Comparison of ENCODE assay signal across 8 cellular contexts in the genomic region with DNA sequence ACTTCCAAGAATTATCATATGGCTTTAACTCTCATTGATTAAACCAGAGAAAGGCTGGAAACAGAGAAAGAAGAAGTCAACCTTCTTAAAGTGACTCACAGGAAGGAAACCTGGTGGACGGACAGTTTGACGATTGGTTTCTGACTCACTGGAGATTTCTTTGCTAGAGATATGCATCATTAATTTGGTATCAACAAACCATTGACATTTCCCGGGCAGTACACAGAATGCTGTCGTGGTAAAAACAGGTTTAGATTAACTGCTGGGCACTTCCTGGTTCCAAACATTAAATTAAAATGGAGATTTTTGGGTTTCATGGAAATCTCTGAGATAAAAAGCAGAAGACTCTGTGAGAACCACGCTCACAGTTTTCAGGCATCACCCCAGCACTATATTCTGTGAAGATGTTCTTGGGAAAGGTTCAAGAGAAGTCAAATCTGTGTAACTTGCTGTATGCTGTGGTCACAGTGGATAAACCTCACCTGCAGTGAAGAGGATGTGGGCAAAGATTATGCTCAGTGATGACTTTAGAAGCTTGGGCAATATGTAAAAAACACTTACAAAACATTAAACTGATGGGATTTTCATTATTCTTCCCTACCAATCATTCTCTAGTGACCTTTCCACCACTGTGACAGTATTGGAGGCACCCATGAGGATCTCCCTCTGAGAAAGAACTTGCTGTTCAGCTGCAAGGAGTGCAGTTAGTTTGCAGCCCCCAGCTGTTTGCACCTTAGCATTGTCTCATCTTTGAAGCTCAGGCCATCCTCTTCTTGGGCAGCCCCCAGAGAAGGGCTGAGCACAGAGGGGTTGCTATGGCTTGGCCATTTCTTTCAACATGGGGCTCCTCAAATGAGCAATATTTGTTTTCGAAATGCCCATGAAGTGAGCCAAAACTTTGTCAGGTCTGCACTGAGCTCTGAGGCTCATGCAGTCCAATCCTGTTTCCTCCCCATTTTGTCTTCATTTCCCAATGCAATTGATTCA.
DNase-seq lines count a peak whose midpoint lies in the region; ATAC-seq lines count a peak whose summit lies in the region.

No MANE protein-coding gene starts in this region.

- H3K9me3 Mint-ChIP-seq in T-helper 2 cell treated with Interferon-gamma antibody and Interleukin-4, amounts not matched to agents 5 μg/mL and 100 μg/mL, for 36 hours, result no peaks in the 10 kb centered on the region

- H3K36me3 Mint-ChIP-seq in T-helper 2 cell treated with Interferon-gamma antibody and Interleukin-4, amounts not matched to agents 5 μg/mL and 100 μg/mL, for 36 hours (ENCODE audit: low read depth), result peaks cover 10% of the 10 kb centered on the region

- peak; percentile 50 for ATAC-seq in GM19035 (IDR thresholded peaks at IDR 0.05; ENCODE audit: unreplicated experiment)
- ATAC-seq in HG03432 (IDR thresholded peaks at IDR 0.05; ENCODE audit: unreplicated experiment), result peak; percentile 67

- H3K27me3 Mint-ChIP-seq in T-helper 2 cell treated with Interferon-gamma antibody and Interleukin-4, amounts not matched to agents 5 μg/mL and 100 μg/mL, for 36 hours (ENCODE audit: low read depth), result peaks cover 10% of the 10 kb centered on the region

- in situ Hi-C loops in ACHN (cut with HindIII; ENCODE audit: low pct_ligation_motif_present, low pct_unique_long_range_greater_than_20kb, low sequenced_read_pairs), result no loop called here

- peak overlapping the region; percentile 74 for H3K27ac ChIP-seq in epithelial cell of prostate

- peak overlapping the region; percentile 83 for H3K4me3 Mint-ChIP-seq in T-helper 2 cell treated with Interferon-gamma antibody and Interleukin-4, amounts not matched to agents 5 μg/mL and 100 μg/mL, for 36 hours

- H3K4me1 Mint-ChIP-seq in T-helper 2 cell treated with Interferon-gamma antibody and Interleukin-4, amounts not matched to agents 5 μg/mL and 100 μg/mL, for 36 hours (ENCODE audit: low read depth), result peaks cover 59% of the 10 kb centered on the region

- peak; percentile 86 for DNase-seq in ACHN
- peak; percentile 67 for DNase-seq in T-helper 2 cell treated with Interferon-gamma antibody and Interleukin-4, amounts not matched to agents 5 μg/mL and 100 μg/mL, for 36 hours (ENCODE audit: low spot score)
- DNase-seq in epithelial cell of prostate (ENCODE audit: low read depth, low spot score), result peak; percentile 79
- no peak for DNase-seq in ureter (ENCODE audit: low spot score)
- DNase-seq in NCI-H1436 (lab: John Stamatoyannopoulos, UW), result no peak
- DNase-seq in COR-L47 (lab: John Stamatoyannopoulos, UW), result no peak

- H3K27ac Mint-ChIP-seq in T-helper 2 cell treated with Interferon-gamma antibody and Interleukin-4, amounts not matched to agents 5 μg/mL and 100 μg/mL, for 36 hours, result peak overlapping the region; percentile 93

Comparison
In these comparisons a context has a peak if more than half of its experiments do, and no peak if none do; other contexts are left out.
1. DNase-seq: peak in ACHN (single experiment), T-helper 2 cell treated with Interferon-gamma antibody and Interleukin-4, amounts not matched to agents 5 μg/mL and 100 μg/mL, for 36 hours (single experiment) and epithelial cell of prostate (single experiment); none in ureter (single experiment), NCI-H1436 (single experiment) and COR-L47 (single experiment).